ENCODE assay signal across 18 cellular contexts in genomic region chr10:31299119-31299518, GRCh38. TPM values are rescaled to one million over a fixed set of nuclear protein-coding genes. Genes with fewer than 3 reads are reported as not detected.
DNase-seq lines count a peak whose midpoint lies in the region; ATAC-seq and TF ChIP-seq lines count a peak whose summit lies in the region.
"Had no signal": no experiment of that assay in that cellular context is flagged by ENCODE, and none has a peak within 500 bp of the region (broad histone marks: within the 10 kb centered on the region; RNA-seq: fewer than 3 reads in every experiment).

No MANE protein-coding gene starts in this region.

- no peaks in the 10 kb centered on the region for H4K20me1 ChIP-seq in MM.1S (ENCODE audit: insufficient read depth, low read length)

- no peak overlapping the region for H3K9ac ChIP-seq in MM.1S (ENCODE audit: low read length)

- peaks cover 3% of the 10 kb centered on the region for H3K36me3 Mint-ChIP-seq in activated naive CD8-positive, alpha-beta T cell treated with anti-CD3 and anti-CD28 coated beads, Interleukin-2, amount 10 ng/mL, durations not matched to agents 7 days and 5 days
- no peaks in the 10 kb centered on the region for H3K36me3 Mint-ChIP-seq in activated naive CD8-positive, alpha-beta T cell treated with anti-CD3 and anti-CD28 coated beads for 36 hours
- H3K36me3 Mint-ChIP-seq in activated T-helper 2 cell treated with anti-CD3 and anti-CD28 coated beads, Interferon-gamma antibody, Interleukin-2, Interleukin-4, amounts not matched to agents 10 μg/mL and 5 μg/mL and 100 μg/mL, durations not matched to agents 14 hours and 24 hours and 36 hours (ENCODE audit: low read depth), result no peaks in the 10 kb centered on the region
- H3K36me3 Mint-ChIP-seq: activated naive CD4-positive, alpha-beta T cell treated with anti-CD3 and anti-CD28 coated beads, Interleukin-2, amount 50 U/mL, for 24 hours had no signal

- H3K9me3 Mint-ChIP-seq in activated naive CD8-positive, alpha-beta T cell treated with anti-CD3 and anti-CD28 coated beads, Interleukin-2, amount 10 ng/mL, durations not matched to agents 7 days and 5 days, result peaks cover 2% of the 10 kb centered on the region
- H3K9me3 Mint-ChIP-seq in activated naive CD8-positive, alpha-beta T cell treated with anti-CD3 and anti-CD28 coated beads for 36 hours, result no peaks in the 10 kb centered on the region
- H3K9me3 Mint-ChIP-seq in activated T-helper 2 cell treated with anti-CD3 and anti-CD28 coated beads, Interferon-gamma antibody, Interleukin-2, Interleukin-4, amounts not matched to agents 10 μg/mL and 5 μg/mL and 100 μg/mL, durations not matched to agents 14 hours and 24 hours and 36 hours, result no peaks in the 10 kb centered on the region
- H3K9me3 Mint-ChIP-seq: activated naive CD4-positive, alpha-beta T cell treated with anti-CD3 and anti-CD28 coated beads, Interleukin-2, amount 50 U/mL, for 24 hours had no signal

- no peak overlapping the region for H3K4me3 ChIP-seq in MM.1S (ENCODE audit: low read length)
- H3K4me3 ChIP-seq: lower lobe of right lung, sigmoid colon, vagina had no signal

- H3F3A ChIP-seq in MM.1S (ENCODE audit: insufficient read depth, low read length), result no peaks in the 10 kb centered on the region

- peak overlapping the region; percentile 49 for H3K4me2 ChIP-seq in MM.1S (ENCODE audit: low read depth, low read length)

- H3K9me3 ChIP-seq in MM.1S (replicated peaks; ENCODE audit: insufficient read depth, low read length), result no peaks in the 10 kb centered on the region
- H3K9me3 ChIP-seq: lower lobe of right lung, sigmoid colon, vagina had no signal

- intact Hi-C loops in sciatic nerve (cut with DNase I), result no loop called here
- intact Hi-C loops in activated T-helper 2 cell treated with anti-CD3 and anti-CD28 coated beads, Interferon-gamma antibody, Interleukin-2, Interleukin-4, amounts not matched to agents 10 μg/mL and 5 μg/mL and 100 μg/mL, durations not matched to agents 14 hours and 24 hours and 36 hours (cut with micrococcal nuclease), result no loop called here

- peak; percentile 73 for ATAC-seq in activated naive CD8-positive, alpha-beta T cell treated with anti-CD3 and anti-CD28 coated beads, Interleukin-2, amount 10 ng/mL, durations not matched to agents 7 days and 5 days (ENCODE audit: low read depth)
- ATAC-seq in sciatic nerve, result no peak
- ATAC-seq: lower lobe of right lung; stimulated activated naive CD8-positive, alpha-beta T cell treated with anti-CD3 and anti-CD28 coated beads, Interleukin-15, Interleukin-2, amounts not matched to agents 100 U/mL and 50 U/mL, for 24 hours had no signal

- peaks cover 2% of the 10 kb centered on the region for H3K4me1 Mint-ChIP-seq in activated naive CD8-positive, alpha-beta T cell treated with anti-CD3 and anti-CD28 coated beads, Interleukin-2, amount 10 ng/mL, durations not matched to agents 7 days and 5 days
- H3K4me1 Mint-ChIP-seq in activated naive CD8-positive, alpha-beta T cell treated with anti-CD3 and anti-CD28 coated beads for 36 hours, result peaks cover 4% of the 10 kb centered on the region
- H3K4me1 Mint-ChIP-seq in activated T-helper 2 cell treated with anti-CD3 and anti-CD28 coated beads, Interferon-gamma antibody, Interleukin-2, Interleukin-4, amounts not matched to agents 10 μg/mL and 5 μg/mL and 100 μg/mL, durations not matched to agents 14 hours and 24 hours and 36 hours (ENCODE audit: low read depth), result peaks cover 3% of the 10 kb centered on the region
- H3K4me1 Mint-ChIP-seq: neural crest cell had no signal

- peaks cover 9% of the 10 kb centered on the region for H3K4me1 ChIP-seq in MM.1S (ENCODE audit: low read length)
- H3K4me1 ChIP-seq: lower lobe of right lung, vagina had no signal

- H3K36me3 ChIP-seq in MM.1S (replicated peaks; ENCODE audit: insufficient read depth, low read length), result no peaks in the 10 kb centered on the region
- H3K36me3 ChIP-seq: lower lobe of right lung, sigmoid colon, vagina had no signal

- H3K79me2 ChIP-seq in MM.1S (ENCODE audit: low read length), result no peaks in the 10 kb centered on the region

- H3K27me3 ChIP-seq in MM.1S (replicated peaks; ENCODE audit: insufficient read depth, low read length), result no peaks in the 10 kb centered on the region
- H3K27me3 ChIP-seq: sigmoid colon, vagina had no signal

- TF ChIP-seq CTCF in MM.1S (IDR thresholded peaks at IDR 0.05; ENCODE audit: low read length), result no peak

- H3K4me3 Mint-ChIP-seq in activated naive CD8-positive, alpha-beta T cell treated with anti-CD3 and anti-CD28 coated beads, Interleukin-2, amount 10 ng/mL, durations not matched to agents 7 days and 5 days, result no peak overlapping the region
- H3K4me3 Mint-ChIP-seq in activated naive CD8-positive, alpha-beta T cell treated with anti-CD3 and anti-CD28 coated beads for 36 hours, result no peak overlapping the region
- H3K4me3 Mint-ChIP-seq in activated T-helper 2 cell treated with anti-CD3 and anti-CD28 coated beads, Interferon-gamma antibody, Interleukin-2, Interleukin-4, amounts not matched to agents 10 μg/mL and 5 μg/mL and 100 μg/mL, durations not matched to agents 14 hours and 24 hours and 36 hours (ENCODE audit: low read depth), result no peak overlapping the region
- H3K4me3 Mint-ChIP-seq: activated naive CD4-positive, alpha-beta T cell treated with anti-CD3 and anti-CD28 coated beads, Interleukin-2, amount 50 U/mL, for 24 hours; neural crest cell had no signal

- H2AFZ ChIP-seq in MM.1S (ENCODE audit: low read length), result peak overlapping the region; percentile 38

- H3K9me2 ChIP-seq in MM.1S (replicated peaks; ENCODE audit: insufficient read depth, low read length), result no peaks in the 10 kb centered on the region

- 0 out of 2 replicates have a peak overlapping the region, but pooled peaks have one; percentile 11 for H3K27ac ChIP-seq in MM.1S (ENCODE audit: low read length)
- H3K27ac ChIP-seq: HL-60, lower lobe of right lung, sigmoid colon, vagina had no signal

- peaks cover 4% of the 10 kb centered on the region for H3K27me3 Mint-ChIP-seq in activated naive CD8-positive, alpha-beta T cell treated with anti-CD3 and anti-CD28 coated beads, Interleukin-2, amount 10 ng/mL, durations not matched to agents 7 days and 5 days
- H3K27me3 Mint-ChIP-seq in activated naive CD8-positive, alpha-beta T cell treated with anti-CD3 and anti-CD28 coated beads for 36 hours, result no peaks in the 10 kb centered on the region
- H3K27me3 Mint-ChIP-seq in activated T-helper 2 cell treated with anti-CD3 and anti-CD28 coated beads, Interferon-gamma antibody, Interleukin-2, Interleukin-4, amounts not matched to agents 10 μg/mL and 5 μg/mL and 100 μg/mL, durations not matched to agents 14 hours and 24 hours and 36 hours (ENCODE audit: low read depth), result peaks cover 2% of the 10 kb centered on the region

- DNase-seq in activated naive CD8-positive, alpha-beta T cell treated with anti-CD3 and anti-CD28 coated beads, Interleukin-2, amount 10 ng/mL, durations not matched to agents 7 days and 5 days, result no peak
- no peak for DNase-seq in activated naive CD8-positive, alpha-beta T cell treated with anti-CD3 and anti-CD28 coated beads for 36 hours
- DNase-seq in MM.1S, result peak; percentile 56
- DNase-seq in dermis blood vessel endothelial cell, result peak; percentile 66
- DNase-seq in sciatic nerve (ENCODE audit: low spot score), result no peak
- DNase-seq in NCI-H1105 treated with DMSO at 0.1 percent for 48 hours (lab: John Stamatoyannopoulos, UW), result no peak
- DNase-seq in NCI-H446 (lab: John Stamatoyannopoulos, UW), result no peak
- DNase-seq in activated T-helper 2 cell treated with anti-CD3 and anti-CD28 coated beads, Interferon-gamma antibody, Interleukin-2, Interleukin-4, amounts not matched to agents 10 μg/mL and 5 μg/mL and 100 μg/mL, durations not matched to agents 14 hours and 24 hours and 36 hours (ENCODE audit: low spot score), result no peak
- DNase-seq: GOT3; lower lobe of right lung; NCI-H2227 treated with DMSO at 0.1 percent for 48 hours; sigmoid colon; stimulated activated naive CD8-positive, alpha-beta T cell treated with anti-CD3 and anti-CD28 coated beads, Interleukin-15, Interleukin-2, amounts not matched to agents 100 U/mL and 50 U/mL, for 24 hours; T-helper 9 cell had no signal

- no peak overlapping the region for H3K27ac Mint-ChIP-seq in activated naive CD8-positive, alpha-beta T cell treated with anti-CD3 and anti-CD28 coated beads, Interleukin-2, amount 10 ng/mL, durations not matched to agents 7 days and 5 days
- no peak overlapping the region for H3K27ac Mint-ChIP-seq in activated naive CD8-positive, alpha-beta T cell treated with anti-CD3 and anti-CD28 coated beads for 36 hours
- no peak overlapping the region for H3K27ac Mint-ChIP-seq in activated T-helper 2 cell treated with anti-CD3 and anti-CD28 coated beads, Interferon-gamma antibody, Interleukin-2, Interleukin-4, amounts not matched to agents 10 μg/mL and 5 μg/mL and 100 μg/mL, durations not matched to agents 14 hours and 24 hours and 36 hours
- H3K27ac Mint-ChIP-seq: activated naive CD4-positive, alpha-beta T cell treated with anti-CD3 and anti-CD28 coated beads, Interleukin-2, amount 50 U/mL, for 24 hours had no signal

- POLR2A ChIA-PET in activated naive CD8-positive, alpha-beta T cell treated with anti-CD3 and anti-CD28 coated beads, Interleukin-2, amount 10 ng/mL, durations not matched to agents 7 days and 5 days (lab: Charles Lee), result interaction anchor here (0.6 kb wide), 1 partner anchor 902 kb away, joined by 3 read pairs; no protein-coding TSS in a partner anchor

RNA-seq across cellular contexts. Expression of gene ZEB1, which starts 19.9 kb away (rescaled TPM):
- 10 to 100 TPM; 40.2 to 42.6 TPM for total RNA-seq in activated naive CD8-positive, alpha-beta T cell treated with anti-CD3 and anti-CD28 coated beads, Interleukin-2, amount 10 ng/mL, durations not matched to agents 7 days and 5 days
- 10 to 100 TPM; 23.5 to 27.8 TPM for total RNA-seq in activated naive CD8-positive, alpha-beta T cell treated with anti-CD3 and anti-CD28 coated beads for 36 hours
- total RNA-seq in dermis blood vessel endothelial cell, result 136 and 139 TPM in 2 replicates
- 187 TPM for total RNA-seq in sciatic nerve
- total RNA-seq in activated T-helper 2 cell treated with anti-CD3 and anti-CD28 coated beads, Interferon-gamma antibody, Interleukin-2, Interleukin-4, amounts not matched to agents 10 μg/mL and 5 μg/mL and 100 μg/mL, durations not matched to agents 14 hours and 24 hours and 36 hours, result 68.6 and 70.0 TPM in 2 replicates

Comparison
In these comparisons a context has a peak if more than half of its experiments do, and no peak if none do; other contexts are left out.
1. DNase-seq: peak in MM.1S (single experiment) and dermis blood vessel endothelial cell (single experiment); none in activated naive CD8-positive, alpha-beta T cell treated with anti-CD3 and anti-CD28 coated beads, Interleukin-2, amount 10 ng/mL, durations not matched to agents 7 days and 5 days (single experiment), activated naive CD8-positive, alpha-beta T cell treated with anti-CD3 and anti-CD28 coated beads for 36 hours (single experiment), sciatic nerve (single experiment), NCI-H1105 treated with DMSO at 0.1 percent for 48 hours (single experiment), NCI-H446 (0 of 2) and activated T-helper 2 cell treated with anti-CD3 and anti-CD28 coated beads, Interferon-gamma antibody, Interleukin-2, Interleukin-4, amounts not matched to agents 10 μg/mL and 5 μg/mL and 100 μg/mL, durations not matched to agents 14 hours and 24 hours and 36 hours (single experiment).